ENCODE assay signal across 15 cellular contexts in the genomic region with DNA sequence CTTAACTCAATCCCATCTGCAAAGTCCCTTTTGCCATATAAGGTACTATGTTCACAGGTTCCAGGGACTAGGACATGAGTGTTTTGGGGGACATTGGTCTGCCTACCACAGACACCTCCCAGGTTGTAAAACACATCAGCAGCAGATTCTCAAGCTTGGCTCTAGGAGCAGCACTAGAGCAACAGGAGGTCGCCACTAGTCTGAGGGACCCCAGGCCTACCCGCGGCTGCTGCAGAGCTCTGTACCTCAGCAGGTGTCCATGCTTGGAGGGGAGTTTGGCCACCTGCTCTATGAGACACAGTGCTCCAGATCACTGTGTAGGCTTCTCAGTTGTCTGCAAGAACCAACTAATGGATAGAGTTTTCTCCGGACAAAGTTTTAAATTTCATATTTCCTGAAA.
DNase-seq lines count a peak whose midpoint lies in the region; ATAC-seq and TF ChIP-seq lines count a peak whose summit lies in the region.
"Had no signal": no experiment of that assay in that cellular context is flagged by ENCODE, and none has a peak within 500 bp of the region (broad histone marks: within the 10 kb centered on the region; RNA-seq: fewer than 3 reads in every experiment).

No MANE protein-coding gene starts in this region.

- CTCF ChIA-PET in Panc1 (lab: Charles Lee) = no interaction called here

- H3K36me3 ChIP-seq in H7 (replicated peaks; ENCODE audit: control insufficient read depth, insufficient read depth, low read length) = no peaks in the 10 kb centered on the region
- no peaks in the 10 kb centered on the region for H3K36me3 ChIP-seq in Panc1 (ENCODE audit: control insufficient read depth, insufficient read depth, low read length)
- H3K36me3 ChIP-seq: BLaER1 treated with 17β-estradiol and CSF1 and Interleukin-3, amounts not matched to agents 10 nM and 100 nM had no signal

- peaks cover 11% of the 10 kb centered on the region for H3K4me1 ChIP-seq in Panc1 (ENCODE audit: control insufficient read depth, insufficient read depth, low read length)
- H3K4me1 ChIP-seq: BLaER1 treated with 17β-estradiol and CSF1 and Interleukin-3, amounts not matched to agents 10 nM and 100 nM had no signal

- no peak overlapping the region for H3K4me3 ChIP-seq in H7 (ENCODE audit: insufficient read depth, low read depth, low read length)
- no peak overlapping the region for H3K4me3 ChIP-seq in Panc1 (ENCODE audit: low read depth in 2 of 2, low read length in 2 of 2)
- no peak overlapping the region for H3K4me3 ChIP-seq in foreskin fibroblast (ENCODE audit: low read depth in 1 of 2, low read length in 2 of 2)
- H3K4me3 ChIP-seq: BLaER1 treated with 17β-estradiol and CSF1 and Interleukin-3, amounts not matched to agents 10 nM and 100 nM had no signal

- H3K27me3 ChIP-seq in H7 (ENCODE audit: control insufficient read depth, insufficient read depth, low read length) (no peaks in the 10 kb centered on the region), Panc1 (ENCODE audit: control insufficient read depth, insufficient read depth, low read length) (no peaks in the 10 kb centered on the region)
- H3K27me3 ChIP-seq: BLaER1 treated with 17β-estradiol and CSF1 and Interleukin-3, amounts not matched to agents 10 nM and 100 nM had no signal

- peak overlapping the region; percentile 24; the same call in 1 of the 2 replicates for H3K27ac ChIP-seq in Panc1 (ENCODE audit: low read length)
- H3K27ac ChIP-seq: BLaER1 treated with 17β-estradiol and CSF1 and Interleukin-3, amounts not matched to agents 10 nM and 100 nM; HL-60 had no signal

- no TSS peak for BruUV-seq in Panc1 (replicated peaks; lab: Mats Ljungman, UMichigan)

- ATAC-seq in Panc1 (no peak), HG03342 (IDR thresholded peaks at IDR 0.05; ENCODE audit: unreplicated experiment) (no peak)
- ATAC-seq: CD8-positive, alpha-beta T cell; HCT116 had no signal

- DNase-seq in H7 = peak; percentile 4
- no peak for DNase-seq in Panc1 (ENCODE audit: low read depth, low spot score)
- peak; percentile 11 for DNase-seq in iPS-NIHi7 (ENCODE audit: extremely low spot score)
- no peak for DNase-seq in activated T-cell treated with anti-CD3 and anti-CD28 coated beads, Interleukin-2, amount 50 U/mL, for 48 hours
- no peak for DNase-seq in foreskin fibroblast
- DNase-seq: CD8-positive, alpha-beta T cell; DMS 273 treated with DMSO at 0.1 percent for 48 hours; DMS53; DND-41; EL; HFFc6 had no signal

- no peaks in the 10 kb centered on the region for H3K9me3 ChIP-seq in Panc1 (ENCODE audit: control insufficient read depth, insufficient read depth, low read depth, low read length)
- H3K9me3 ChIP-seq: BLaER1 treated with 17β-estradiol and CSF1 and Interleukin-3, amounts not matched to agents 10 nM and 100 nM had no signal

- intact Hi-C loops in Panc1 (cut with micrococcal nuclease; ENCODE audit: unreplicated experiment) = loop anchor here (10.0 kb wide), 2 partner anchors 229 to 1939 kb away; a partner anchor contains a TSS

- in situ Hi-C loops in Panc1 (cut with HindIII; ENCODE audit: low pct_unique_long_range_greater_than_20kb, low sequenced_read_pairs) = no loop called here

- POLR2A ChIA-PET in Panc1 (lab: Charles Lee) = no interaction called here

- TF ChIP-seq CTCF in Panc1 (IDR thresholded peaks at IDR 0.05) = no peak
- TF ChIP-seq CTCF in foreskin fibroblast (IDR thresholded peaks at IDR 0.05; ENCODE audit: low read depth, low read length) = no peak

Comparison
In these comparisons a context has a peak if more than half of its experiments do, and no peak if none do; other contexts are left out.
1. DNase-seq: peak in H7 (single experiment) and iPS-NIHi7 (single experiment); none in Panc1 (single experiment), activated T-cell treated with anti-CD3 and anti-CD28 coated beads, Interleukin-2, amount 50 U/mL, for 48 hours (0 of 2) and foreskin fibroblast (0 of 2).